In the genomic region with DNA sequence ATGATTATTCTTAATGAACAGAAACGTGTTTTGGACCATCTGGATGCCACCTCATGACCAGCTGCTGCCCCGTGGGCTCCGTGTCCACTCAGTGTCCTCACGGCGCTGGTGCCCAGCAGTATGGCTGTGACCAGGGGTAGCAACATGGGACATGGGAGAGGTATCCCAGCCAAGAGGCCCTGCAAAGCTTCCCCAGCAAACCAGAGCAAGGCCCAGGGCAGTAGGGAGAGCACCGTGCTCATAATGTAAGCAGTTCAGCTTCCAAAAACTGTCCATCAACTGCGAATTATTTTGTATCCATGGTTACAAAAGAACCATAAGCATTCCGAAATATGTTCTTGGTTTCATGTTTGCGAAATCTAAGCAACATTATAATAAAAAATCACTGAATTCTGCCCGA, we compare ENCODE assay signal across 28 cellular contexts.
DNase-seq lines count a peak whose midpoint lies in the region; ATAC-seq, FAIRE-seq and TF ChIP-seq lines count a peak whose summit lies in the region.
"Had no signal": no experiment of that assay in that cellular context is flagged by ENCODE, and none has a peak within 500 bp of the region (broad histone marks: within the 10 kb centered on the region; RNA-seq: fewer than 3 reads in every experiment).

No MANE protein-coding gene starts in this region.

- TF ChIP-seq POLR2A in HepG2 (IDR thresholded peaks at IDR 0.05; ENCODE audit: insufficient read depth in 1 of 2, low read depth in 2 of 2, low read length in 2 of 2) (no peak), ovary (IDR thresholded peaks at IDR 0.05) (no peak)

- TF ChIP-seq RAD21 in HepG2 (CRISPR knock-in tag; IDR thresholded peaks at IDR 0.05) = no peak

- in situ Hi-C loops in HepG2 (cut with HindIII; ENCODE audit: extremely low pct_ligation_motif_present, low pct_unique_long_range_greater_than_20kb) = no loop called here

- H4K20me1 ChIP-seq in HepG2 (ENCODE audit: insufficient read depth, low read length) = no peaks in the 10 kb centered on the region

- no peaks in the 10 kb centered on the region for H3K36me3 ChIP-seq in adipocyte (ENCODE audit: control insufficient read depth, insufficient read depth, low read length, severe bottlenecking)
- H3K36me3 ChIP-seq in HepG2 (replicated peaks in 1 of 2; ENCODE audit: control insufficient read depth in 1 of 2, insufficient read depth in 2 of 2, low read length in 2 of 2) = no peaks in the 10 kb centered on the region
- H3K36me3 ChIP-seq in SJCRH30 = no peaks in the 10 kb centered on the region
- H3K36me3 ChIP-seq in ovary = no peaks in the 10 kb centered on the region
- H3K36me3 ChIP-seq: upper lobe of left lung had no signal

- no peak overlapping the region for H2AFZ ChIP-seq in HepG2 (ENCODE audit: low read length)

- no peak for TF ChIP-seq CTCF in AG09319 (IDR thresholded peaks at IDR 0.05; ENCODE audit: low read depth, low read length)
- no peak for TF ChIP-seq CTCF in fibroblast of mammary gland (conservative IDR thresholded peaks at IDR 0.05; ENCODE audit: control insufficient read depth, insufficient read depth, low read depth, low read length)
- no peak for TF ChIP-seq CTCF in omental fat pad (IDR thresholded peaks at IDR 0.05)
- no peak for TF ChIP-seq CTCF in HepG2 (CRISPR knock-in tag; IDR thresholded peaks at IDR 0.05)
- TF ChIP-seq CTCF in ovary (IDR thresholded peaks at IDR 0.05) = no peak

- TF ChIP-seq EP300 in HepG2 (IDR thresholded peaks at IDR 0.05; ENCODE audit: low read depth in 2 of 2, low read length in 2 of 2) (no peak), HepG2 (CRISPR knock-in tag; IDR thresholded peaks at IDR 0.05; ENCODE audit: borderline replicate concordance) (no peak), ovary (IDR thresholded peaks at IDR 0.05) (no peak)

- intact Hi-C loops in HepG2 (cut with micrococcal nuclease; ENCODE audit: unreplicated experiment) (loop anchor here (5.0 kb wide), 1 partner anchor 221 kb away; no protein-coding TSS in a partner anchor), ovary (cut with DNase I) (no loop called here)

- H3K9me3 ChIP-seq in adipocyte (ENCODE audit: control insufficient read depth, low read length) = peaks cover 6% of the 10 kb centered on the region
- H3K9me3 ChIP-seq in HepG2 (ENCODE audit: low read length) = no peaks in the 10 kb centered on the region
- no peaks in the 10 kb centered on the region for H3K9me3 ChIP-seq in SJCRH30 (replicated peaks)
- no peaks in the 10 kb centered on the region for H3K9me3 ChIP-seq in ovary
- H3K9me3 ChIP-seq: upper lobe of left lung had no signal

- H3K4me3 ChIP-seq in adipocyte (ENCODE audit: low read length) = no peak overlapping the region
- no peak overlapping the region for H3K4me3 ChIP-seq in fibroblast of mammary gland (ENCODE audit: control insufficient read depth, low read depth, low read length)
- no peak overlapping the region for H3K4me3 ChIP-seq in HepG2 (replicated peaks in 1 of 3; ENCODE audit: insufficient read depth in 1 of 3, low read depth in 2 of 3, low read length in 3 of 3)
- H3K4me3 ChIP-seq in SJCRH30 = no peak overlapping the region
- H3K4me3 ChIP-seq in ovary = no peak overlapping the region
- H3K4me3 ChIP-seq: BLaER1 treated with 17β-estradiol and CSF1 and Interleukin-3, amounts not matched to agents 10 nM and 100 nM; upper lobe of left lung had no signal

- DNase-seq in AG09319 (ENCODE audit: extremely low read depth, low read depth) (peak; percentile 35), adipocyte (ENCODE audit: low read depth) (peak; percentile 89), fibroblast of mammary gland (ENCODE audit: low read depth) (peak; percentile 31), omental fat pad (ENCODE audit: low spot score) (no peak), HepG2 (ENCODE audit: low spot score) (no peak), SJCRH30 (no peak), ovary (no peak), MV-4-11 (lab: John Stamatoyannopoulos, UW) (no peak)
- DNase-seq: activated B cell treated with CpG ODN at 0.5 μM for 24 hours; activated CD4-positive, alpha-beta T cell treated with anti-CD3 and anti-CD28 coated beads, Interleukin-2, amount 50 U/mL, for 48 hours; activated effector memory CD4-positive, alpha-beta T cell treated with Interleukin-2 at 50 U/mL for 16 hours; dermis blood vessel endothelial cell; EL; mammary epithelial cell; NCI-H187 treated with DMSO at 0.1 percent for 48 hours; NCI-H748 treated with DMSO at 0.1 percent for 48 hours; occipital lobe; right cardiac atrium; stimulated activated CD4-positive, alpha-beta T cell treated with anti-CD3 and anti-CD28 coated beads, Interleukin-12 subunit alpha, Interleukin-12 subunit beta, amount 100 ng/mL, for 4 hours; stimulated activated CD4-positive, alpha-beta T cell treated with anti-CD3 and anti-CD28 coated beads, Interleukin-4, amount 100 ng/mL, for 4 hours; stimulated activated naive CD8-positive, alpha-beta T cell treated with anti-CD3 and anti-CD28 coated beads, Interleukin-15, Interleukin-2, amounts not matched to agents 100 U/mL and 50 U/mL, for 24 hours; T1000; upper lobe of left lung had no signal

- BruUV-seq in HepG2 (replicated peaks; lab: Mats Ljungman, UMichigan) = no TSS peak

- H3K4me2 ChIP-seq in HepG2 (ENCODE audit: low read depth, low read length) = no peak overlapping the region
- H3K4me2 ChIP-seq: BLaER1 treated with 17β-estradiol and CSF1 and Interleukin-3, amounts not matched to agents 10 nM and 100 nM had no signal

- FAIRE-seq in HepG2 (lab: Jason Lieb, UNC) = no peak
- FAIRE-seq: A204.1, bronchial epithelial cell, GM18507, H54 had no signal

- H3K4me1 ChIP-seq in adipocyte (ENCODE audit: control insufficient read depth, insufficient read depth, low read length) (peaks cover 24% of the 10 kb centered on the region), HepG2 (ENCODE audit: insufficient read depth, low read length) (peaks cover 2% of the 10 kb centered on the region), SJCRH30 (no peaks in the 10 kb centered on the region), ovary (ENCODE audit: insufficient read depth) (peaks cover 7% of the 10 kb centered on the region)

- H3K27ac ChIP-seq in HepG2 (ENCODE audit: extremely low read length, insufficient read depth, low read length) = no peak overlapping the region
- H3K27ac ChIP-seq in SJCRH30 = no peak overlapping the region
- no peak overlapping the region for H3K27ac ChIP-seq in ovary
- H3K27ac ChIP-seq: BLaER1 treated with 17β-estradiol and CSF1 and Interleukin-3, amounts not matched to agents 10 nM and 100 nM; upper lobe of left lung had no signal

- H3K79me2 ChIP-seq in HepG2 (ENCODE audit: insufficient read depth, low read length) = no peaks in the 10 kb centered on the region

- CTCF ChIA-PET in HepG2 (lab: Yijun Ruan, JAX; ENCODE audit: low intra/inter-chr PET ratio, low total read pairs) = no interaction called here

- H3K9ac ChIP-seq in adipocyte (ENCODE audit: low read length) = no peak overlapping the region
- no peak overlapping the region for H3K9ac ChIP-seq in HepG2 (ENCODE audit: insufficient read depth, low read depth, low read length)
- H3K9ac ChIP-seq: BLaER1 treated with 17β-estradiol and CSF1 and Interleukin-3, amounts not matched to agents 10 nM and 100 nM had no signal

- H3K27me3 ChIP-seq in adipocyte (replicated peaks; ENCODE audit: control insufficient read depth, insufficient read depth, low read length) (no peaks in the 10 kb centered on the region), HepG2 (ENCODE audit: control insufficient read depth in 1 of 2, insufficient read depth in 2 of 2, low read length in 2 of 2) (no peaks in the 10 kb centered on the region), SJCRH30 (no peaks in the 10 kb centered on the region), ovary (no peaks in the 10 kb centered on the region)
- H3K27me3 ChIP-seq: BLaER1 treated with 17β-estradiol and CSF1 and Interleukin-3, amounts not matched to agents 10 nM and 100 nM; upper lobe of left lung had no signal

- ATAC-seq in omental fat pad (ENCODE audit: low FRiP score) = peak; percentile 73
- ATAC-seq in HepG2 = no peak
- ATAC-seq: right cardiac atrium; stimulated activated naive CD8-positive, alpha-beta T cell treated with anti-CD3 and anti-CD28 coated beads, Interleukin-15, Interleukin-2, amounts not matched to agents 100 U/mL and 50 U/mL, for 24 hours had no signal

- WGBS in HepG2 (ENCODE audit: low lambda C conversion rate) = 78% methylated on average over 10 of the region's 10 CpGs
- WGBS in ovary, 3 donors = 78 to 87% (median 86%) methylated on average over 10 of the region's 10 CpGs

- POLR2A ChIA-PET in HepG2 (lab: Yijun Ruan, JAX) = no interaction called here

TF ChIP-seq in HepG2, 621 proteins besides CTCF, POLR2A, EP300 and RAD21:
- TF ChIP-seq, protein P1, sequence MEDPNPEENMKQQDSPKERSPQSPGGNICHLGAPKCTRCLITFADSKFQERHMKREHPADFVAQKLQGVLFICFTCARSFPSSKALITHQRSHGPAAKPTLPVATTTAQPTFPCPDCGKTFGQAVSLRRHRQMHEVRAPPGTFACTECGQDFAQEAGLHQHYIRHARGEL (CRISPR knock-in tag; IDR thresholded peaks at IDR 0.05) = no peak
- TF ChIP-seq ZNF251 (CRISPR knock-in tag; IDR thresholded peaks at IDR 0.05) (no peak), RELA (CRISPR knock-in tag; IDR thresholded peaks at IDR 0.05) (no peak), JUNB (CRISPR knock-in tag; IDR thresholded peaks at IDR 0.05; ENCODE audit: borderline replicate concordance) (no peak), ZNF790 (CRISPR knock-in tag; IDR thresholded peaks at IDR 0.05; ENCODE audit: borderline replicate concordance) (no peak), REL (CRISPR knock-in tag; conservative IDR thresholded peaks at IDR 0.05) (no peak), KAT8 (CRISPR knock-in tag; IDR thresholded peaks at IDR 0.05) (no peak)
- TF ChIP-seq, protein P2, sequence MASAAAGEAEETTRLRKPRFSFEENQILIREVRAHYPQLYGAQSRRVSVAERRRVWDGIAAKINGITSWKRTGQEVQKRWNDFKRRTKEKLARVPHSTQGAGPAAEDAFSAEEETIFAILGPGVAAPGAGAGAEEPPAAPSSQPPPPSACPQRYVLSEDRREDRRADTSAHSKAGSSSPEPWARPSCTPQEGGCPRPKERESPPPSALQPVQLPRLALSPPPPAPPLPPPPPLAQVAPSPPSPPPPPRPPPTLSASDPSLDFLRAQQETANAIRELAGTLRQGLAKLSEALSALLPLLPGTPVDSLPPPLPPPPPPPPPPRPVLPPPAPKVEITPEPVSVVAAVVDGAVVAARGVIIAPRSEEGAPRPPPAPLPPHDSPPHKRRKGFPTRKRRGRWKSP (CRISPR knock-in tag; IDR thresholded peaks at IDR 0.05) = no peak
- TF ChIP-seq, protein P3, sequence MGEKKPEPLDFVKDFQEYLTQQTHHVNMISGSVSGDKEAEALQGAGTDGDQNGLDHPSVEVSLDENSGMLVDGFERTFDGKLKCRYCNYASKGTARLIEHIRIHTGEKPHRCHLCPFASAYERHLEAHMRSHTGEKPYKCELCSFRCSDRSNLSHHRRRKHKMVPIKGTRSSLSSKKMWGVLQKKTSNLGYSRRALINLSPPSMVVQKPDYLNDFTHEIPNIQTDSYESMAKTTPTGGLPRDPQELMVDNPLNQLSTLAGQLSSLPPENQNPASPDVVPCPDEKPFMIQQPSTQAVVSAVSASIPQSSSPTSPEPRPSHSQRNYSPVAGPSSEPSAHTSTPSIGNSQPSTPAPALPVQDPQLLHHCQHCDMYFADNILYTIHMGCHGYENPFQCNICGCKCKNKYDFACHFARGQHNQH (CRISPR knock-in tag; IDR thresholded peaks at IDR 0.05) = no peak
TF ChIP-seq in HepG2: peak in this region for 0.

Comparison
In these comparisons a context has a peak if more than half of its experiments do, and no peak if none do; other contexts are left out.
1. DNase-seq: peak in AG09319 (single experiment), adipocyte (single experiment) and fibroblast of mammary gland (single experiment); none in omental fat pad (single experiment), HepG2 (single experiment), SJCRH30 (0 of 2), ovary (0 of 5) and MV-4-11 (single experiment).